In genomic region chr5:57174128-57174849, GRCh38 we compare ENCODE assay signal across 8 cellular contexts. TPM values are rescaled to one million over a fixed set of nuclear protein-coding genes. Genes with fewer than 3 reads are reported as not detected.
A peak's percentile ranks its signal among the peaks of the same experiment; 100 is the strongest.
DNase-seq lines count a peak whose midpoint lies in the region; ATAC-seq, FAIRE-seq and TF ChIP-seq lines count a peak whose summit lies in the region.

No MANE protein-coding gene starts in this region.

- DNase-seq in A673 (ENCODE audit: low spot score) (peak; percentile 46), GM12892 (ENCODE audit: insufficient read length) (no peak), endothelial cell (ENCODE audit: low spot score) (peak; percentile 33), mucosa of descending colon (peak in 1 of 3 donors; percentile 58), transverse colon (peak; percentile 50), D721Med (ENCODE audit: insufficient read length, low spot score) (no peak)

- H3K27ac ChIP-seq in A673 (ENCODE audit: low read depth, low read length, poor library complexity, severe bottlenecking) (peak overlapping the region; percentile 99), transverse colon (peak overlapping the region; percentile 95 to 100 (median 99))

- peak overlapping the region; percentile 97 for H3K27ac Mint-ChIP-seq in endothelial cell (ENCODE audit: unreplicated experiment)

- H3K36me3 ChIP-seq in A673 (ENCODE audit: insufficient read depth, low read length, poor library complexity, severe bottlenecking) (peaks cover 14% of the 10 kb centered on the region), mucosa of descending colon (ENCODE audit: low read depth) (no peaks in the 10 kb centered on the region), transverse colon (no peaks in the 10 kb centered on the region)

- peak; percentile 42; the same call in 1 of the 2 replicates for TF ChIP-seq POLR2A in GM12892 (IDR thresholded peaks at IDR 0.05; ENCODE audit: low read depth, low read length)
- TF ChIP-seq POLR2A in transverse colon (IDR thresholded peaks at IDR 0.05), result no peak

- CTCF ChIA-PET in A673 (lab: Charles Lee), result no interaction called here

- POLR2A ChIA-PET in A673 (lab: Charles Lee; ENCODE audit: low non-redundant PET), result no interaction called here

- H3K4me1 Mint-ChIP-seq in endothelial cell (ENCODE audit: unreplicated experiment), result peaks cover 34% of the 10 kb centered on the region

- no peak for FAIRE-seq in GM12892 (lab: Jason Lieb, UNC)
- FAIRE-seq in D721Med (lab: Jason Lieb, UNC), result no peak

- H3K4me3 Mint-ChIP-seq in endothelial cell (ENCODE audit: unreplicated experiment), result peak overlapping the region; percentile 95

- intact Hi-C loops in A673 (cut with micrococcal nuclease; ENCODE audit: unreplicated experiment) (no loop called here), mucosa of descending colon (cut with DNase I, micrococcal nuclease) (no loop called here), transverse colon (cut with DNase I; ENCODE audit: low total_unique reads) (loop anchor here (1.0 kb wide), 1 partner anchor 264 kb away; no protein-coding TSS in a partner anchor)

- 0% methylated on average over 46 of the region's 47 CpGs; no CpG with 5 or more reads in 1 of the 2 donors for WGBS in transverse colon (ENCODE audit: low coverage in 1 of 2), 2 donors

- H3K36me3 Mint-ChIP-seq in endothelial cell (ENCODE audit: low read depth, unreplicated experiment), result peaks cover 4% of the 10 kb centered on the region

- H3K4me3 ChIP-seq in A673 (ENCODE audit: low read depth, low read length, poor library complexity, severe bottlenecking) (peak overlapping the region; percentile 88), WI38 (ENCODE audit: low read depth, low read length) (peak overlapping the region; percentile 97), mucosa of descending colon (peak overlapping the region; percentile 71), transverse colon (peak overlapping the region; percentile 55 to 95 (median 84))

- H3K9me3 ChIP-seq in A673 (ENCODE audit: low read depth, low read length, poor library complexity, severe bottlenecking) (no peaks in the 10 kb centered on the region), mucosa of descending colon (no peaks in the 10 kb centered on the region), transverse colon (no peaks in the 10 kb centered on the region)

- TF ChIP-seq CTCF in A673 (conservative IDR thresholded peaks at IDR 0.05; ENCODE audit: low read depth, low read length) (no peak), WI38 (IDR thresholded peaks at IDR 0.05; ENCODE audit: low read depth, low read length) (no peak), endothelial cell (IDR thresholded peaks at IDR 0.05; ENCODE audit: unreplicated experiment) (no peak), mucosa of descending colon (IDR thresholded peaks at IDR 0.05) (no peak), transverse colon (IDR thresholded peaks at IDR 0.05) (no peak), D721Med (IDR thresholded peaks at IDR 0.05; ENCODE audit: insufficient read depth, missing control alignments) (no peak)

- H3K4me1 ChIP-seq in A673 (ENCODE audit: insufficient read depth, low read length, poor library complexity, severe bottlenecking) (peaks cover 10% of the 10 kb centered on the region), mucosa of descending colon (ENCODE audit: low read depth) (peaks cover 23% of the 10 kb centered on the region), transverse colon (peaks cover 0 to 40% (median 29%) of the 10 kb centered on the region in 4 donors)

- H3K9me3 Mint-ChIP-seq in endothelial cell (ENCODE audit: unreplicated experiment), result no peaks in the 10 kb centered on the region

- no TSS peak for BruUV-seq in A673 (replicated peaks; lab: Mats Ljungman, UMichigan)

- in situ Hi-C loops in transverse colon (cut with MboI; ENCODE audit: low pct_ligation_motif_present in 1 of 4, low pct_unique_long_range_greater_than_20kb in 1 of 4, low sequenced_read_pairs in 3 of 4), result no loop called here

- peaks cover 7% of the 10 kb centered on the region for H3K27me3 Mint-ChIP-seq in endothelial cell (ENCODE audit: unreplicated experiment)

- peak; percentile 11 for ATAC-seq in HG03460 (IDR thresholded peaks at IDR 0.05; ENCODE audit: unreplicated experiment)
- peak; percentile 11 for ATAC-seq in mucosa of descending colon

- H3K27me3 ChIP-seq in A673 (replicated peaks; ENCODE audit: insufficient read depth, low read depth, low read length, poor library complexity) (no peaks in the 10 kb centered on the region), transverse colon (no peaks in the 10 kb centered on the region)

- no peak for TF ChIP-seq EP300 in transverse colon (IDR thresholded peaks at IDR 0.05; ENCODE audit: low read depth)

RNA-seq across cellular contexts. Expression of gene GPBP1, which starts 0.4 kb away (rescaled TPM):
- 85.5 and 86.4 TPM in 2 replicates for total RNA-seq in A673 (2021)
- 61.1 TPM for polyA plus RNA-seq in GM12892 (2012; ENCODE audit: missing spikeins)
- total RNA-seq in endothelial cell (ENCODE audit: unreplicated experiment), result 68.9 TPM
- 10 to 100 TPM; 59.8 to 75.3 (median 74.0) TPM for total RNA-seq in mucosa of descending colon
- 10 to 100 TPM; 36.7 to 95.1 (median 75.6) TPM for total RNA-seq in transverse colon

Comparison
In these comparisons a context has a peak if more than half of its experiments do, and no peak if none do; other contexts are left out.
1. DNase-seq: peak in A673 (single experiment), endothelial cell (single experiment) and transverse colon (single experiment); none in GM12892 (single experiment) and D721Med (single experiment).
2. Peak in every context shown above with its lines, with median percentiles within 50 percentile points of each other: H3K4me3 ChIP-seq.